11 cellular contexts compared by ENCODE assay signal in genomic region chr17:50100921-50101345, GRCh38. TPM values are rescaled to one million over a fixed set of nuclear protein-coding genes. Genes with fewer than 3 reads are reported as not detected.
DNase-seq lines count a peak whose midpoint lies in the region; ATAC-seq, FAIRE-seq and TF ChIP-seq lines count a peak whose summit lies in the region.
"Had no signal": no experiment of that assay in that cellular context is flagged by ENCODE, and none has a peak within 500 bp of the region (broad histone marks: within the 10 kb centered on the region; RNA-seq: fewer than 3 reads in every experiment).

No MANE protein-coding gene starts in this region.

- H3K4me1 ChIP-seq in astrocyte (ENCODE audit: insufficient read depth, low read length) (peaks cover 15% of the 10 kb centered on the region), keratinocyte (ENCODE audit: control insufficient read depth, extremely low read depth, insufficient read depth, low read length) (peaks cover 23% of the 10 kb centered on the region), spleen (peaks cover 9 to 61% (median 31%) of the 10 kb centered on the region in 6 donors)

- intact Hi-C loops in sciatic nerve (cut with DNase I) = no loop called here
- intact Hi-C loops in spleen (cut with DNase I; ENCODE audit: low total_unique reads) = no loop called here

- ATAC-seq in sciatic nerve (peak; percentile 44), HG02970 (IDR thresholded peaks at IDR 0.05; ENCODE audit: low FRiP score, unreplicated experiment) (no peak), T-helper 17 cell (no peak)

- no peaks in the 10 kb centered on the region for H3K9me3 ChIP-seq in astrocyte (ENCODE audit: insufficient read depth, low read depth, low read length)
- no peaks in the 10 kb centered on the region for H3K9me3 ChIP-seq in keratinocyte (ENCODE audit: control insufficient read depth, low read depth, low read length)
- no peaks in the 10 kb centered on the region for H3K9me3 ChIP-seq in spleen
- H3K9me3 ChIP-seq in T-helper 17 cell (ENCODE audit: control insufficient read depth, low read length, poor library complexity, severe bottlenecking) = no peaks in the 10 kb centered on the region

- H3K4me2 ChIP-seq in astrocyte (ENCODE audit: low read length) (no peak overlapping the region), keratinocyte (ENCODE audit: control insufficient read depth, extremely low read depth, insufficient read depth, low read depth, low read length) (peak overlapping the region; percentile 53)

- H3K9ac ChIP-seq in astrocyte (ENCODE audit: low read length) (no peak overlapping the region), keratinocyte (ENCODE audit: control insufficient read depth, extremely low read depth, insufficient read depth, low read length) (no peak overlapping the region)
- H3K9ac ChIP-seq: parathyroid adenoma had no signal

- no peak for TF ChIP-seq POLR2A in spleen (IDR thresholded peaks at IDR 0.05)

- no peaks in the 10 kb centered on the region for H3K36me3 ChIP-seq in astrocyte (ENCODE audit: insufficient read depth, low read length)
- peaks cover 0 to 2% of the 10 kb centered on the region in 2 experiments for H3K36me3 ChIP-seq in keratinocyte (ENCODE audit: control insufficient read depth in 2 of 2, extremely low read depth in 1 of 2, insufficient read depth in 2 of 2, low read length in 2 of 2)
- H3K36me3 ChIP-seq in spleen = peaks cover 0 to 87% (median 31%) of the 10 kb centered on the region in 6 donors

- H2AFZ ChIP-seq in astrocyte (ENCODE audit: low read depth, low read length) (no peak overlapping the region), keratinocyte (ENCODE audit: control insufficient read depth, low read length) (no peak overlapping the region)
- H2AFZ ChIP-seq: parathyroid adenoma had no signal

- no peaks in the 10 kb centered on the region for H3K9me3 Mint-ChIP-seq in astrocyte (ENCODE audit: unreplicated experiment)

- H3K27me3 ChIP-seq in astrocyte (ENCODE audit: insufficient read depth, low read length) = no peaks in the 10 kb centered on the region
- H3K27me3 ChIP-seq in keratinocyte (ENCODE audit: control insufficient read depth, extremely low read depth, insufficient read depth, low read length) = no peaks in the 10 kb centered on the region
- no peaks in the 10 kb centered on the region for H3K27me3 ChIP-seq in spleen (replicated peaks in 1 of 7)

- H3K4me3 Mint-ChIP-seq in astrocyte (ENCODE audit: unreplicated experiment) (peak overlapping the region; percentile 6), T-helper 17 cell (no peak overlapping the region)

- TF ChIP-seq CTCF in astrocyte (IDR thresholded peaks at IDR 0.05; ENCODE audit: insufficient read depth, low read depth, low read length) = no peak
- no peak for TF ChIP-seq CTCF in keratinocyte (optimal IDR thresholded peaks at IDR 0.05 in 1 of 3, IDR thresholded peaks at IDR 0.05 in 1 of 3, conservative IDR thresholded peaks at IDR 0.05 in 1 of 3; ENCODE audit: extremely low read depth in 1 of 3, insufficient read depth in 2 of 3, low read length in 3 of 3)
- TF ChIP-seq CTCF in spleen (IDR thresholded peaks at IDR 0.05 in 8 of 11, conservative IDR thresholded peaks at IDR 0.05 in 3 of 11) = no peak

- H3K27me3 Mint-ChIP-seq in astrocyte (ENCODE audit: low read depth, unreplicated experiment) (peaks cover 3% of the 10 kb centered on the region), T-helper 17 cell (no peaks in the 10 kb centered on the region)

- H3K4me3 ChIP-seq in astrocyte (ENCODE audit: insufficient read depth, low read depth, low read length) (no peak overlapping the region), keratinocyte (ENCODE audit: control insufficient read depth in 2 of 3, extremely low read depth in 1 of 3, insufficient read depth in 2 of 3, low read depth in 1 of 3, low read length in 3 of 3) (no peak overlapping the region), spleen (no peak overlapping the region)

- H3K79me2 ChIP-seq in astrocyte (ENCODE audit: insufficient read depth, low read length) (peaks cover 2% of the 10 kb centered on the region), keratinocyte (ENCODE audit: control insufficient read depth, insufficient read depth, low read length) (no peaks in the 10 kb centered on the region)

- DNase-seq in H4 (ENCODE audit: low spot score) = peak; percentile 62
- no peak for DNase-seq in astrocyte (ENCODE audit: low read depth)
- no peak for DNase-seq in keratinocyte (ENCODE audit: low read depth, low spot score)
- no peak for DNase-seq in sciatic nerve (ENCODE audit: low spot score)
- DNase-seq in spleen = no peak
- no peak for DNase-seq in T-helper 2 cell
- no peak for DNase-seq in T-helper 17 cell
- DNase-seq: SIG-M5 had no signal

- H3K27ac ChIP-seq in astrocyte (ENCODE audit: low read depth, low read length) (no peak overlapping the region), keratinocyte (ENCODE audit: control insufficient read depth, insufficient read depth, low read length) (no peak overlapping the region), spleen (peak overlapping the region in 1 of 8 donors; percentile 48)
- H3K27ac ChIP-seq: parathyroid adenoma had no signal

- 68 to 87% (median 75%) methylated on average over 15 of the region's 15 CpGs for WGBS in spleen, 5 donors

- dilution Hi-C loops in keratinocyte (cut with MboI; ENCODE audit: extremely low pct_ligation_motif_present, low sequenced_read_pairs) = no loop called here

- H4K20me1 ChIP-seq in astrocyte (ENCODE audit: insufficient read depth, low read length) (peaks cover 36% of the 10 kb centered on the region), keratinocyte (ENCODE audit: control insufficient read depth, extremely low read depth, insufficient read depth, low read length) (no peaks in the 10 kb centered on the region)

- H3K27ac Mint-ChIP-seq in astrocyte (ENCODE audit: unreplicated experiment) (peak overlapping the region; percentile 47), T-helper 17 cell (no peak overlapping the region)

- peaks cover 11% of the 10 kb centered on the region for H3K36me3 Mint-ChIP-seq in astrocyte (ENCODE audit: low read depth, unreplicated experiment)
- H3K36me3 Mint-ChIP-seq in T-helper 17 cell (ENCODE audit: low read depth) = peaks cover 2% of the 10 kb centered on the region

- H3K9me1 ChIP-seq in keratinocyte (ENCODE audit: control insufficient read depth, extremely low read depth, insufficient read depth, low read length) = no peaks in the 10 kb centered on the region

- FAIRE-seq in astrocyte (lab: Jason Lieb, UNC) = peak; percentile 55
- no peak for FAIRE-seq in keratinocyte (lab: Jason Lieb, UNC)
- FAIRE-seq: endothelial cell of umbilical vein had no signal

- H3K4me1 Mint-ChIP-seq in astrocyte (ENCODE audit: low read depth, unreplicated experiment) (peaks cover 14% of the 10 kb centered on the region), T-helper 17 cell (peaks cover 23% of the 10 kb centered on the region)

RNA-seq across cellular contexts. Expression of gene PDK2, which starts 5.8 kb away (rescaled TPM):
- total RNA-seq in H4 (2014; rRNA removed; shearing (Covaris generic)) = 37.6 and 41.2 TPM in 2 replicates
- total RNA-seq in astrocyte (25.8 and 26.8 TPM in 2 replicates), sciatic nerve (48.6 TPM), spleen (10 to 100 TPM; 22.9 to 41.5 (median 26.1) TPM), T-helper 17 cell (10 to 100 TPM; 19.9 to 20.9 TPM)
- polyA plus RNA-seq in keratinocyte (7.5 to 24.1 TPM (median 8.6 TPM) in 3 replicates), spleen (10 to 100 TPM in 1 of 3 donors, 1 to 10 TPM in 2; 8.7 to 16.9 (median 9.5) TPM)
- 2.1 TPM for polyA plus RNA-seq in keratinocyte (2011; ENCODE audit: low read depth)
- polyA plus RNA-seq in keratinocyte (2011; cell fraction: cytosol; rRNA removed) = 19.2 and 30.7 TPM in 2 replicates
- polyA plus RNA-seq in keratinocyte (2011; cell fraction: nucleus; rRNA removed) = 21.7 and 30.4 TPM in 2 replicates
- 5.9 and 11.2 TPM in 2 replicates for polyA plus RNA-seq in keratinocyte (2012; ENCODE audit: low replicate concordance)
- 21.8 to 28.3 TPM (median 21.9 TPM) in 3 replicates for polyA minus RNA-seq in keratinocyte
- 18.8 TPM for polyA minus RNA-seq in keratinocyte (2011; cell fraction: cytosol; rRNA and poly(A)+ RNA removed)
- 11.7 and 14.0 TPM in 2 replicates for polyA minus RNA-seq in keratinocyte (2011; cell fraction: nucleus; rRNA and poly(A)+ RNA removed)

RNA-seq across cellular contexts. Expression of gene SAMD14, which starts 29.0 kb away (rescaled TPM):
- 0.70 and 1.2 TPM in 2 replicates for total RNA-seq in H4 (2014; rRNA removed; shearing (Covaris generic))
- total RNA-seq in astrocyte = 9.7 and 10.8 TPM in 2 replicates
- 0.02 to 0.06 TPM in 2 of 3 replicates, not detected in the other for polyA plus RNA-seq in keratinocyte
- polyA plus RNA-seq in keratinocyte (2011; ENCODE audit: low read depth) = not detected
- polyA plus RNA-seq in keratinocyte (2011; cell fraction: cytosol; rRNA removed) = 0.06 TPM in 1 of 2 replicates, not detected in the other
- 0.10 and 0.24 TPM in 2 replicates for polyA plus RNA-seq in keratinocyte (2011; cell fraction: nucleus; rRNA removed)
- 0.08 and 0.16 TPM in 2 replicates for polyA plus RNA-seq in keratinocyte (2012; ENCODE audit: low replicate concordance)
- not detected in 3 replicates for polyA minus RNA-seq in keratinocyte
- polyA minus RNA-seq in keratinocyte (2011; cell fraction: cytosol; rRNA and poly(A)+ RNA removed) = not detected
- polyA minus RNA-seq in keratinocyte (2011; cell fraction: nucleus; rRNA and poly(A)+ RNA removed) = not detected in 2 replicates
- 2.5 TPM for total RNA-seq in sciatic nerve
- 1 to 10 TPM; 1.2 to 7.5 (median 4.1) TPM for total RNA-seq in spleen
- polyA plus RNA-seq in spleen = 1 to 10 TPM; 1.1 to 1.9 (median 1.1) TPM
- 1 to 10 TPM; 1.7 to 5.8 TPM for total RNA-seq in T-helper 17 cell

RNA-seq across cellular contexts. Expression of gene ITGA3, which starts 45.0 kb away (rescaled TPM):
- total RNA-seq in H4 (2014; rRNA removed; shearing (Covaris generic)) = 106 and 129 TPM in 2 replicates
- total RNA-seq in astrocyte (319 and 373 TPM in 2 replicates), sciatic nerve (70.1 TPM), spleen (10 to 100 TPM; 22.7 to 52.3 (median 41.1) TPM), T-helper 17 cell (10 to 100 TPM in 1 of 2 donors, 1 to 10 TPM in 1; 8.0 to 10.6 TPM)
- polyA plus RNA-seq in keratinocyte (427 to 733 TPM (median 708 TPM) in 3 replicates), spleen (10 to 100 TPM in 1 of 3 donors, 1 to 10 TPM in 2; 5.5 to 16.6 (median 8.1) TPM)
- 311 TPM for polyA plus RNA-seq in keratinocyte (2011; ENCODE audit: low read depth)
- 216 and 405 TPM in 2 replicates for polyA plus RNA-seq in keratinocyte (2011; cell fraction: cytosol; rRNA removed)
- 1,779 and 2,144 TPM in 2 replicates for polyA plus RNA-seq in keratinocyte (2011; cell fraction: nucleus; rRNA removed)
- 460 and 965 TPM in 2 replicates for polyA plus RNA-seq in keratinocyte (2012; ENCODE audit: low replicate concordance)
- polyA minus RNA-seq in keratinocyte = 1,193 to 2,515 TPM (median 1,361 TPM) in 3 replicates
- polyA minus RNA-seq in keratinocyte (2011; cell fraction: cytosol; rRNA and poly(A)+ RNA removed) = 897 TPM
- 2,521 and 2,609 TPM in 2 replicates for polyA minus RNA-seq in keratinocyte (2011; cell fraction: nucleus; rRNA and poly(A)+ RNA removed)

RNA-seq across cellular contexts. Expression of gene PPP1R9B, which starts 49.5 kb away (rescaled TPM):
- total RNA-seq in H4 (2014; rRNA removed; shearing (Covaris generic)) = 16.3 and 18.5 TPM in 2 replicates
- total RNA-seq in astrocyte (73.6 and 75.9 TPM in 2 replicates), sciatic nerve (58.8 TPM), spleen (100 to 1,000 TPM in 4 of 7 donors, 10 to 100 TPM in 3; 54.1 to 136 (median 112) TPM), T-helper 17 cell (100 to 1,000 TPM in 1 of 2 donors, 10 to 100 TPM in 1; 82.9 to 111 TPM)
- polyA plus RNA-seq in keratinocyte (15.2 to 18.2 TPM (median 16.1 TPM) in 3 replicates), spleen (100 to 1,000 TPM in 1 of 3 donors, 10 to 100 TPM in 2; 30.0 to 105 (median 40.9) TPM)
- polyA plus RNA-seq in keratinocyte (2011; ENCODE audit: low read depth) = 22.8 TPM
- 8.3 and 13.7 TPM in 2 replicates for polyA plus RNA-seq in keratinocyte (2011; cell fraction: cytosol; rRNA removed)
- polyA plus RNA-seq in keratinocyte (2011; cell fraction: nucleus; rRNA removed) = 28.4 and 30.6 TPM in 2 replicates
- polyA plus RNA-seq in keratinocyte (2012; ENCODE audit: low replicate concordance) = 14.4 and 28.8 TPM in 2 replicates
- polyA minus RNA-seq in keratinocyte = 16.8 to 19.3 TPM (median 18.8 TPM) in 3 replicates
- polyA minus RNA-seq in keratinocyte (2011; cell fraction: cytosol; rRNA and poly(A)+ RNA removed) = 31.7 TPM
- polyA minus RNA-seq in keratinocyte (2011; cell fraction: nucleus; rRNA and poly(A)+ RNA removed) = 12.8 and 15.4 TPM in 2 replicates
